In the genomic region with DNA sequence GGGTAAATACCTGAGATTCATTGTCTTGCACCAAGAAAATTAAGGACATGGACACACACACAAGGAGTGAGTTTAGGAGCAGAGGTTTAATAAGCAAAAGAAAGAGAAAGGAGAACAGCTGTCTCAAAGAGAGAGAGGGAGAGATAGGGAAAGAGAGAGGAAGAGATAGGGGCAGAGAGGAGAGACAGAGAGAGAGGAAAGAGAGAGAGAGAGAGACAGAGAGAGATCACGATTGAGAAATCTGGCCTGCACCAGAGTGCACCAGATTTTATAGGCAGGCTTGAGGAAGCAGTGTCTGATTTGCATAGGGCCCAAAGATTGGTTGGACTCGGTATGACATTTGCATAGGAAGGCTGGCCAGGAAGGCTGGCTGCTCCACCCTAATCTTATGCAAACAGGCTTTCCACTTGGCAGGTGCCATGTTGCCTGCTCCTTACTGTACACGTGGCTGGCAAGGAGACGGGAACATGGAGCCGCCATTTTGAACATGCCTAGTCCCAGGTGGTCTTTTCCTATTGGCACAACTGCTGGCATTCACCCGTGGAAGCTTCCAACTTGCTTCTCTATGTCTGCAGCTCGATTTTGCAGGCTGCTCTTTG, we compare ENCODE assay signal across 10 cellular contexts.
DNase-seq lines count a peak whose midpoint lies in the region; ATAC-seq and TF ChIP-seq lines count a peak whose summit lies in the region.
"Had no signal": no experiment of that assay in that cellular context is flagged by ENCODE, and none has a peak within 500 bp of the region (broad histone marks: within the 10 kb centered on the region; RNA-seq: fewer than 3 reads in every experiment).

No MANE protein-coding gene starts in this region.

- H3K9me3 ChIP-seq in HAP-1 = no peaks in the 10 kb centered on the region

- H3K4me3 Mint-ChIP-seq in nephron progenitor cell = no peak overlapping the region

- no peaks in the 10 kb centered on the region for H3K4me1 Mint-ChIP-seq in nephron progenitor cell

- peak; percentile 5 to 49 for DNase-seq in HAP-1 (ENCODE audit: low spot score in 2 of 2)
- DNase-seq in NCI-H1105 (lab: John Stamatoyannopoulos, UW) = peak; percentile 34
- DNase-seq in SK-MEL-5 (ENCODE audit: low read depth, low spot score) = peak; percentile 33
- peak; percentile 4 for DNase-seq in nephron progenitor cell
- no peak for DNase-seq in activated CD4-positive, alpha-beta T cell treated with anti-CD3 and anti-CD28 coated beads for 1 hour
- no peak for DNase-seq in amygdala (lab: John Stamatoyannopoulos, UW)
- DNase-seq: activated CD4-positive, CD25-positive, alpha-beta regulatory T cell treated with anti-CD3 and anti-CD28 coated beads, Interleukin-2, amount 50 U/mL, for 72 hours; activated naive CD4-positive, alpha-beta T cell treated with Interleukin-2 at 50 U/mL for 16 hours had no signal

- H3K27ac Mint-ChIP-seq in nephron progenitor cell = no peak overlapping the region

- H3K4me3 ChIP-seq in HAP-1 = no peak overlapping the region

- no peaks in the 10 kb centered on the region for H3K27me3 ChIP-seq in HAP-1 (ENCODE audit: low read depth)

- H3K9me3 Mint-ChIP-seq in nephron progenitor cell = no peaks in the 10 kb centered on the region

- H3K4me1 ChIP-seq in HAP-1 = no peaks in the 10 kb centered on the region; the same call in 1 of the 2 replicates

- ATAC-seq in HG03571 (IDR thresholded peaks at IDR 0.05; ENCODE audit: unreplicated experiment) = no peak
- ATAC-seq: HCT116 had no signal

- H3K36me3 Mint-ChIP-seq in nephron progenitor cell (ENCODE audit: low read depth) = no peaks in the 10 kb centered on the region

- in situ Hi-C loops in HAP-1 (cut with MboI; ENCODE audit: low sequenced_read_pairs) = no loop called here
- in situ Hi-C loops in SK-MEL-5 (cut with HindIII; ENCODE audit: low pct_unique_long_range_greater_than_20kb, low sequenced_read_pairs) = no loop called here

- H3K36me3 ChIP-seq in HAP-1 (replicated peaks) = no peaks in the 10 kb centered on the region

- H3K27me3 Mint-ChIP-seq in nephron progenitor cell (ENCODE audit: low read depth, poor library complexity) = no peaks in the 10 kb centered on the region

- TF ChIP-seq CTCF in nephron progenitor cell (IDR thresholded peaks at IDR 0.05) = no peak

Comparison
In these comparisons a context has a peak if more than half of its experiments do, and no peak if none do; other contexts are left out.
1. DNase-seq: peak in HAP-1 (2 of 2), NCI-H1105 (single experiment), SK-MEL-5 (single experiment) and nephron progenitor cell (single experiment); none in activated CD4-positive, alpha-beta T cell treated with anti-CD3 and anti-CD28 coated beads for 1 hour (single experiment) and amygdala (0 of 56).